In genomic region chrX:41332408-41332987, GRCh38 we compare ENCODE assay signal across 8 cellular contexts. TPM values are rescaled to one million over a fixed set of nuclear protein-coding genes. Genes with fewer than 3 reads are reported as not detected.
DNase-seq lines count a peak whose midpoint lies in the region; ATAC-seq lines count a peak whose summit lies in the region.

No MANE protein-coding gene starts in this region.

- H3K27me3 ChIP-seq in skeletal muscle satellite cell (ENCODE audit: control insufficient read depth, insufficient read depth, low read length): no peaks in the 10 kb centered on the region

- peak; percentile 14 for ATAC-seq in GM21447 (IDR thresholded peaks at IDR 0.05; ENCODE audit: unreplicated experiment)

- H3K9me3 ChIP-seq in skeletal muscle satellite cell (replicated peaks; ENCODE audit: low read length): no peaks in the 10 kb centered on the region

- H3K27me3 Mint-ChIP-seq in activated naive CD8-positive, alpha-beta T cell treated with anti-CD3 and anti-CD28 coated beads for 36 hours: peaks cover 4% of the 10 kb centered on the region

- H3K9ac ChIP-seq in skeletal muscle satellite cell (ENCODE audit: low read depth, low read length): peak overlapping the region; percentile 99

- H3K4me1 Mint-ChIP-seq in activated naive CD8-positive, alpha-beta T cell treated with anti-CD3 and anti-CD28 coated beads for 36 hours: peaks cover 15% of the 10 kb centered on the region

- peaks cover 30% of the 10 kb centered on the region for H3K36me3 Mint-ChIP-seq in activated naive CD8-positive, alpha-beta T cell treated with anti-CD3 and anti-CD28 coated beads for 36 hours

- H3K9me3 Mint-ChIP-seq in activated naive CD8-positive, alpha-beta T cell treated with anti-CD3 and anti-CD28 coated beads for 36 hours: no peaks in the 10 kb centered on the region

- H3K4me1 ChIP-seq in skeletal muscle satellite cell (ENCODE audit: control insufficient read depth, insufficient read depth, low read length): peaks cover 25% of the 10 kb centered on the region

- H3K4me3 Mint-ChIP-seq in activated naive CD8-positive, alpha-beta T cell treated with anti-CD3 and anti-CD28 coated beads for 36 hours: peak overlapping the region; percentile 94

- H3K4me2 ChIP-seq in skeletal muscle satellite cell (ENCODE audit: low read length): peak overlapping the region; percentile 94

- H3K4me3 ChIP-seq in Jurkat, Clone E6-1 (ENCODE audit: low read length): peak overlapping the region; percentile 86
- H3K4me3 ChIP-seq in skeletal muscle satellite cell (ENCODE audit: low read length): peak overlapping the region; percentile 94

- peaks cover 5% of the 10 kb centered on the region for H3K36me3 ChIP-seq in skeletal muscle satellite cell (ENCODE audit: insufficient read depth, low read length)

- peak overlapping the region; percentile 100 for H3K27ac Mint-ChIP-seq in activated naive CD8-positive, alpha-beta T cell treated with anti-CD3 and anti-CD28 coated beads for 36 hours

- peak; percentile 54 for DNase-seq in GDM1 (lab: John Stamatoyannopoulos, UW)
- no peak for DNase-seq in Jurkat, Clone E6-1 (ENCODE audit: low read depth, low spot score)
- DNase-seq in activated naive CD8-positive, alpha-beta T cell treated with anti-CD3 and anti-CD28 coated beads for 36 hours: no peak
- peak; percentile 17 to 18 for DNase-seq in hippocampal formation (lab: John Stamatoyannopoulos, UW)
- no peak for DNase-seq in NCI-H187 treated with DMSO at 0.1 percent for 48 hours (lab: John Stamatoyannopoulos, UW)
- no peak for DNase-seq in effector CD8-positive, alpha-beta T cell (lab: John Stamatoyannopoulos, UW)

RNA-seq across cellular contexts. Expression of gene DDX3X, which starts 1.5 kb away (rescaled TPM):
- polyA plus RNA-seq in Jurkat, Clone E6-1 (2012; ENCODE audit: insufficient read depth, insufficient read length): 106 TPM
- 100 to 1,000 TPM; 275 to 291 TPM for total RNA-seq in activated naive CD8-positive, alpha-beta T cell treated with anti-CD3 and anti-CD28 coated beads for 36 hours
- total RNA-seq in skeletal muscle satellite cell (2012; rRNA removed): 92.8 and 138 TPM in 2 replicates

Comparison
In these comparisons a context has a peak if more than half of its experiments do, and no peak if none do; other contexts are left out.
1. DNase-seq: peak in GDM1 (single experiment) and hippocampal formation (2 of 2); none in Jurkat, Clone E6-1 (single experiment), activated naive CD8-positive, alpha-beta T cell treated with anti-CD3 and anti-CD28 coated beads for 36 hours (single experiment), NCI-H187 treated with DMSO at 0.1 percent for 48 hours (single experiment) and effector CD8-positive, alpha-beta T cell (single experiment).